8 cellular contexts compared by ENCODE assay signal in genomic region chr6:159729598-159729997, GRCh38. TPM values are rescaled to one million over a fixed set of nuclear protein-coding genes. Genes with fewer than 3 reads are reported as not detected.
DNase-seq lines count a peak whose midpoint lies in the region; ATAC-seq, FAIRE-seq and TF ChIP-seq lines count a peak whose summit lies in the region.

No MANE protein-coding gene starts in this region.

- H2AK5ac ChIP-seq in H1 (ENCODE audit: low read depth, low read length) = no peak overlapping the region

- no peaks in the 10 kb centered on the region for H3K27me3 Mint-ChIP-seq in activated CD4-positive, alpha-beta T cell treated with anti-CD3 and anti-CD28 coated beads, Interleukin-2, amount 10 ng/mL, durations not matched to agents 7 days and 5 days
- H3K27me3 Mint-ChIP-seq in progenitor cell of endocrine pancreas = no peaks in the 10 kb centered on the region

- no peaks in the 10 kb centered on the region for H3K9me3 ChIP-seq in H1 (ENCODE audit: insufficient read depth in 2 of 2, low read depth in 1 of 2, low read length in 1 of 2)

- H4K20me1 ChIP-seq in H1 (replicated peaks in 1 of 2; ENCODE audit: control insufficient read depth in 1 of 2, insufficient read depth in 2 of 2, low read length in 2 of 2) = peaks cover 20 to 28% of the 10 kb centered on the region in 2 experiments

- TF ChIP-seq RAD21 in H1 (IDR thresholded peaks at IDR 0.05 in 1 of 2, conservative IDR thresholded peaks at IDR 0.05 in 1 of 2; ENCODE audit: low read depth in 2 of 2, low read length in 2 of 2) = no peak

- no peak overlapping the region for H3K56ac ChIP-seq in H1 (replicated peaks; ENCODE audit: insufficient read length, low read depth, low read length)

- POLR2A ChIA-PET in activated CD4-positive, alpha-beta T cell treated with anti-CD3 and anti-CD28 coated beads, Interleukin-2, amount 10 ng/mL, durations not matched to agents 7 days and 5 days (lab: Charles Lee) = no interaction called here
- POLR2A ChIA-PET in H1 (lab: Charles Lee; ENCODE audit: partially characterized antibody) = interaction anchor here (0.6 to 6.7 kb wide), 12 partner anchors 8 to 218 kb away, joined by 3 to 86 read pairs (median 5); partner anchors contain the start of genes ACAT2, MRPL18, SOD2 and TCP1

- peak overlapping the region; percentile 90 for H3K4me3 Mint-ChIP-seq in activated CD4-positive, alpha-beta T cell treated with anti-CD3 and anti-CD28 coated beads, Interleukin-2, amount 10 ng/mL, durations not matched to agents 7 days and 5 days
- H3K4me3 Mint-ChIP-seq in progenitor cell of endocrine pancreas (ENCODE audit: low read depth) = peak overlapping the region; percentile 90

- H3K27me3 ChIP-seq in H1 (replicated peaks in 1 of 4; ENCODE audit: control insufficient read depth in 3 of 4, extremely low read depth in 1 of 4, insufficient read depth in 3 of 4, low read length in 3 of 4) = no peaks in the 10 kb centered on the region

- no peak overlapping the region for H2BK120ac ChIP-seq in H1 (replicated peaks; ENCODE audit: low read depth, low read length)

- H2BK20ac ChIP-seq in H1 (ENCODE audit: low read length) = no peak overlapping the region

- no peak for FAIRE-seq in H1 (lab: Jason Lieb, UNC)

- H3K4me1 ChIP-seq in H1 (replicated peaks in 1 of 4; ENCODE audit: control insufficient read depth in 3 of 4, insufficient read depth in 4 of 4, low read length in 3 of 4) = peaks cover 0 to 5% (median 2%) of the 10 kb centered on the region in 4 experiments; a peak in 3 of 7 replicates

- no peak overlapping the region for H4K91ac ChIP-seq in H1 (replicated peaks; ENCODE audit: insufficient read length, low read length)

- ATAC-seq in HG02970 (IDR thresholded peaks at IDR 0.05; ENCODE audit: low FRiP score, unreplicated experiment) = no peak

- H3K18ac ChIP-seq in H1 (ENCODE audit: extremely low read depth, low read length) = no peak overlapping the region

- no peak overlapping the region for H4K8ac ChIP-seq in H1 (ENCODE audit: extremely low read depth, insufficient read depth, low read length)

- H3K4me3 ChIP-seq in H1 (ENCODE audit: extremely low read depth in 1 of 4, insufficient read depth in 2 of 4, low read depth in 3 of 4, low read length in 4 of 4) = peak overlapping the region; percentile 33 to 99 (median 96); a peak in 7 of 8 replicates

- peaks cover 54% of the 10 kb centered on the region for H3K4me1 Mint-ChIP-seq in activated CD4-positive, alpha-beta T cell treated with anti-CD3 and anti-CD28 coated beads, Interleukin-2, amount 10 ng/mL, durations not matched to agents 7 days and 5 days
- H3K4me1 Mint-ChIP-seq in progenitor cell of endocrine pancreas (ENCODE audit: low read depth) = peaks cover 27% of the 10 kb centered on the region

- TF ChIP-seq CTCF in H1 (IDR thresholded peaks at IDR 0.05; ENCODE audit: control extremely low read depth in 1 of 3, insufficient read depth in 1 of 3, low read depth in 1 of 3, low read length in 3 of 3) = no peak
- TF ChIP-seq CTCF in progenitor cell of endocrine pancreas (IDR thresholded peaks at IDR 0.05; ENCODE audit: unreplicated experiment) = no peak

- no peak overlapping the region for H3K4ac ChIP-seq in H1 (replicated peaks; ENCODE audit: insufficient read length, low read depth, low read length)

- peaks cover 61 to 91% of the 10 kb centered on the region in 2 experiments for H3K79me2 ChIP-seq in H1 (ENCODE audit: control insufficient read depth in 1 of 2, insufficient read depth in 2 of 2, low read length in 2 of 2)

- no peak overlapping the region for H3K23ac ChIP-seq in H1 (ENCODE audit: insufficient read length)

- no peak overlapping the region for H2BK5ac ChIP-seq in H1 (ENCODE audit: low read depth, low read length)

- H3K9ac ChIP-seq in H1 (replicated peaks in 1 of 4; ENCODE audit: extremely low read depth in 1 of 4, low read depth in 3 of 4, low read length in 3 of 4) = peak overlapping the region in 2 of 4 experiments; percentile 57 to 61; a peak in 5 of 7 replicates

- CTCF ChIA-PET in activated CD4-positive, alpha-beta T cell treated with anti-CD3 and anti-CD28 coated beads, Interleukin-2, amount 10 ng/mL, durations not matched to agents 7 days and 5 days (lab: Charles Lee) = interaction anchor here (1.4 to 1.9 kb wide), 2 partner anchors 59 to 60 kb away, joined by 4 to 5 read pairs; partner anchors contain the start of genes MRPL18 and TCP1
- CTCF ChIA-PET in H1 (lab: Charles Lee; ENCODE audit: partially characterized antibody) = interaction anchor here (0.9 to 2.1 kb wide), 5 partner anchors 9 to 38 kb away, joined by 3 to 8 read pairs (median 3); no protein-coding TSS in a partner anchor

- WGBS in H1 (ENCODE audit: extremely low coverage in 1 of 2, insufficient coverage in 1 of 2, insufficient read length in 1 of 2, insufficient replicate concordance in 2 of 2, low coverage in 1 of 2, low lambda C conversion rate in 2 of 2, missing lambda C conversion rate in 1 of 2), 2 experiments = 72% methylated on average over 4 of the region's 4 CpGs; no CpG with 5 or more reads in 1 of the 2 experiments

- H3K23me2 ChIP-seq in H1 (ENCODE audit: low read depth, low read length) = no peaks in the 10 kb centered on the region

- no peak overlapping the region for H3K27ac ChIP-seq in H1 (ENCODE audit: low read depth, low read length)

- H3K79me1 ChIP-seq in H1 (ENCODE audit: low read depth, low read length) = no peaks in the 10 kb centered on the region

- TF ChIP-seq POLR2A in H1 (IDR thresholded peaks at IDR 0.05; ENCODE audit: control extremely low read depth in 1 of 2, low read depth in 2 of 2, low read length in 2 of 2) = 0 out of 3 replicates have a peak, but pooled peaks of 1 of the 2 experiments have one; percentile 15

- no peaks in the 10 kb centered on the region for H3K9me3 Mint-ChIP-seq in activated CD4-positive, alpha-beta T cell treated with anti-CD3 and anti-CD28 coated beads, Interleukin-2, amount 10 ng/mL, durations not matched to agents 7 days and 5 days
- no peaks in the 10 kb centered on the region for H3K9me3 Mint-ChIP-seq in progenitor cell of endocrine pancreas (ENCODE audit: low read depth)

- no peak overlapping the region for H2AFZ ChIP-seq in H1 (ENCODE audit: low read length)

- H3K36me3 Mint-ChIP-seq in activated CD4-positive, alpha-beta T cell treated with anti-CD3 and anti-CD28 coated beads, Interleukin-2, amount 10 ng/mL, durations not matched to agents 7 days and 5 days (ENCODE audit: low read depth) = peaks cover 32% of the 10 kb centered on the region
- peaks cover 4% of the 10 kb centered on the region for H3K36me3 Mint-ChIP-seq in progenitor cell of endocrine pancreas (ENCODE audit: insufficient read depth)

- no peak overlapping the region for H3K14ac ChIP-seq in H1 (ENCODE audit: insufficient read length)

- H3K4me2 ChIP-seq in H1 (ENCODE audit: insufficient read depth in 1 of 2, low read depth in 2 of 2, low read length in 2 of 2) = peak overlapping the region; percentile 67 to 77

- H3K36me3 ChIP-seq in H1 (ENCODE audit: control insufficient read depth in 2 of 4, insufficient read depth in 4 of 4, low read length in 3 of 4) = peaks cover 0 to 14% (median 0%) of the 10 kb centered on the region in 4 experiments; a peak in 2 of 8 replicates

- H3K27ac Mint-ChIP-seq in activated CD4-positive, alpha-beta T cell treated with anti-CD3 and anti-CD28 coated beads, Interleukin-2, amount 10 ng/mL, durations not matched to agents 7 days and 5 days = peak overlapping the region; percentile 93
- H3K27ac Mint-ChIP-seq in progenitor cell of endocrine pancreas = peak overlapping the region; percentile 98

- no peak overlapping the region for H2BK12ac ChIP-seq in H1 (ENCODE audit: low read depth, low read length)

- DNase-seq in activated CD4-positive, alpha-beta T cell treated with anti-CD3 and anti-CD28 coated beads, Interleukin-2, amount 10 ng/mL, durations not matched to agents 7 days and 5 days = no peak
- no peak for DNase-seq in activated CD4-positive, alpha-beta T cell treated with anti-CD3 and anti-CD28 coated beads, Interleukin-2, amount 50 U/mL, for 1 hour
- peak; percentile 10 for DNase-seq in NCI-H69 (lab: John Stamatoyannopoulos, UW)
- no peak for DNase-seq in H1 (ENCODE audit: low read depth in 1 of 2, low spot score in 2 of 2)
- no peak for DNase-seq in progenitor cell of endocrine pancreas (ENCODE audit: low spot score, unreplicated experiment)
- DNase-seq in SHP77 (lab: John Stamatoyannopoulos, UW) = no peak
- no peak for DNase-seq in NCI-H2227 treated with DMSO at 0.1 percent for 48 hours (lab: John Stamatoyannopoulos, UW)

- no peak overlapping the region for H4K5ac ChIP-seq in H1 (ENCODE audit: insufficient read length, low read depth, low read length)

- no peak overlapping the region for H2BK15ac ChIP-seq in H1 (ENCODE audit: low read length)

- TF ChIP-seq EP300 in H1 (IDR thresholded peaks at IDR 0.05; ENCODE audit: borderline replicate concordance in 1 of 2, low read depth in 2 of 2, low read length in 2 of 2) = no peak

RNA-seq across cellular contexts. Expression of gene WTAP, which starts 2.3 kb away (rescaled TPM):
- total RNA-seq in activated CD4-positive, alpha-beta T cell treated with anti-CD3 and anti-CD28 coated beads, Interleukin-2, amount 10 ng/mL, durations not matched to agents 7 days and 5 days = 100 to 1,000 TPM; 120 to 131 TPM
- 112 and 120 TPM in 2 replicates for total RNA-seq in H1 (2021; fragmentation: NEBNext Ultra II Directional; extraction: Animal tissue kit (Norgen Biotek cat#: 25700))
- polyA plus RNA-seq in H1 (2011; rRNA removed) = 18.0 and 32.6 TPM in 2 replicates
- polyA plus RNA-seq in H1 (2011; cell fraction: cytosol; rRNA removed) = 29.4 TPM
- polyA plus RNA-seq in H1 (2011; cell fraction: nucleus; rRNA removed) = 14.5 TPM
- polyA plus RNA-seq in H1 (2012, experiment 1 of 2) = 68.6 to 94.3 TPM (median 72.3 TPM) in 4 replicates
- 11.3 TPM for polyA plus RNA-seq in H1 (2012, experiment 2 of 2)
- polyA plus RNA-seq in H1 (2013, experiment 1 of 2) = 85.1 TPM
- polyA plus RNA-seq in H1 (2013, experiment 2 of 2) = 86.1 TPM
- polyA minus RNA-seq in H1 (2011; rRNA and poly(A)+ RNA removed) = 45.6 and 49.7 TPM in 2 replicates
- 32.6 TPM for polyA minus RNA-seq in H1 (2011; cell fraction: cytosol; rRNA and poly(A)+ RNA removed)
- polyA minus RNA-seq in H1 (2011; cell fraction: nucleus; rRNA and poly(A)+ RNA removed) = 52.7 TPM
- total RNA-seq in progenitor cell of endocrine pancreas = 126 and 131 TPM in 2 replicates

RNA-seq across cellular contexts. Expression of gene ACAT2, which starts 32.2 kb away (rescaled TPM):
- 10 to 100 TPM; 58.4 to 65.8 TPM for total RNA-seq in activated CD4-positive, alpha-beta T cell treated with anti-CD3 and anti-CD28 coated beads, Interleukin-2, amount 10 ng/mL, durations not matched to agents 7 days and 5 days
- 166 and 175 TPM in 2 replicates for total RNA-seq in H1 (2021; fragmentation: NEBNext Ultra II Directional; extraction: Animal tissue kit (Norgen Biotek cat#: 25700))
- 40.9 and 61.6 TPM in 2 replicates for polyA plus RNA-seq in H1 (2011; rRNA removed)
- polyA plus RNA-seq in H1 (2011; cell fraction: cytosol; rRNA removed) = 86.3 TPM
- polyA plus RNA-seq in H1 (2011; cell fraction: nucleus; rRNA removed) = 37.8 TPM
- 124 to 172 TPM (median 138 TPM) in 4 replicates for polyA plus RNA-seq in H1 (2012, experiment 1 of 2)
- 29.5 TPM for polyA plus RNA-seq in H1 (2012, experiment 2 of 2)
- 106 TPM for polyA plus RNA-seq in H1 (2013, experiment 1 of 2)
- polyA plus RNA-seq in H1 (2013, experiment 2 of 2) = 107 TPM
- 95.2 and 95.6 TPM in 2 replicates for polyA minus RNA-seq in H1 (2011; rRNA and poly(A)+ RNA removed)
- polyA minus RNA-seq in H1 (2011; cell fraction: cytosol; rRNA and poly(A)+ RNA removed) = 44.3 TPM
- polyA minus RNA-seq in H1 (2011; cell fraction: nucleus; rRNA and poly(A)+ RNA removed) = 48.1 TPM
- 85.1 and 103 TPM in 2 replicates for total RNA-seq in progenitor cell of endocrine pancreas

RNA-seq across cellular contexts. Expression of gene SOD2, which starts 36.6 kb away (rescaled TPM):
- total RNA-seq in activated CD4-positive, alpha-beta T cell treated with anti-CD3 and anti-CD28 coated beads, Interleukin-2, amount 10 ng/mL, durations not matched to agents 7 days and 5 days = 10 to 100 TPM; 62.9 to 64.0 TPM
- total RNA-seq in H1 (2021; fragmentation: NEBNext Ultra II Directional; extraction: Animal tissue kit (Norgen Biotek cat#: 25700)) = 88.7 and 96.9 TPM in 2 replicates
- 30.6 and 31.1 TPM in 2 replicates for polyA plus RNA-seq in H1 (2011; rRNA removed)
- polyA plus RNA-seq in H1 (2011; cell fraction: cytosol; rRNA removed) = 44.2 TPM
- 25.3 TPM for polyA plus RNA-seq in H1 (2011; cell fraction: nucleus; rRNA removed)
- polyA plus RNA-seq in H1 (2012, experiment 1 of 2) = 72.3 to 80.7 TPM (median 75.0 TPM) in 4 replicates
- 10.8 TPM for polyA plus RNA-seq in H1 (2012, experiment 2 of 2)
- 30.9 TPM for polyA plus RNA-seq in H1 (2013, experiment 1 of 2)
- polyA plus RNA-seq in H1 (2013, experiment 2 of 2) = 34.0 TPM
- polyA minus RNA-seq in H1 (2011; rRNA and poly(A)+ RNA removed) = 70.3 and 85.7 TPM in 2 replicates
- polyA minus RNA-seq in H1 (2011; cell fraction: cytosol; rRNA and poly(A)+ RNA removed) = 63.2 TPM
- 28.4 TPM for polyA minus RNA-seq in H1 (2011; cell fraction: nucleus; rRNA and poly(A)+ RNA removed)
- 64.8 and 68.9 TPM in 2 replicates for total RNA-seq in progenitor cell of endocrine pancreas

RNA-seq across cellular contexts. Expression of gene TCP1, which starts 59.8 kb away (rescaled TPM):
- 100 to 1,000 TPM; 192 to 209 TPM for total RNA-seq in activated CD4-positive, alpha-beta T cell treated with anti-CD3 and anti-CD28 coated beads, Interleukin-2, amount 10 ng/mL, durations not matched to agents 7 days and 5 days
- total RNA-seq in H1 (2021; fragmentation: NEBNext Ultra II Directional; extraction: Animal tissue kit (Norgen Biotek cat#: 25700)) = 331 and 348 TPM in 2 replicates
- 117 and 138 TPM in 2 replicates for polyA plus RNA-seq in H1 (2011; rRNA removed)
- polyA plus RNA-seq in H1 (2011; cell fraction: cytosol; rRNA removed) = 177 TPM
- 243 TPM for polyA plus RNA-seq in H1 (2011; cell fraction: nucleus; rRNA removed)
- polyA plus RNA-seq in H1 (2012, experiment 1 of 2) = 298 to 400 TPM (median 371 TPM) in 4 replicates
- polyA plus RNA-seq in H1 (2012, experiment 2 of 2) = 55.7 TPM
- 155 TPM for polyA plus RNA-seq in H1 (2013, experiment 1 of 2)
- polyA plus RNA-seq in H1 (2013, experiment 2 of 2) = 149 TPM
- polyA minus RNA-seq in H1 (2011; rRNA and poly(A)+ RNA removed) = 187 and 237 TPM in 2 replicates
- polyA minus RNA-seq in H1 (2011; cell fraction: cytosol; rRNA and poly(A)+ RNA removed) = 355 TPM
- polyA minus RNA-seq in H1 (2011; cell fraction: nucleus; rRNA and poly(A)+ RNA removed) = 228 TPM
- total RNA-seq in progenitor cell of endocrine pancreas = 218 and 229 TPM in 2 replicates
